26 cellular contexts compared by ENCODE assay signal in the genomic region with DNA sequence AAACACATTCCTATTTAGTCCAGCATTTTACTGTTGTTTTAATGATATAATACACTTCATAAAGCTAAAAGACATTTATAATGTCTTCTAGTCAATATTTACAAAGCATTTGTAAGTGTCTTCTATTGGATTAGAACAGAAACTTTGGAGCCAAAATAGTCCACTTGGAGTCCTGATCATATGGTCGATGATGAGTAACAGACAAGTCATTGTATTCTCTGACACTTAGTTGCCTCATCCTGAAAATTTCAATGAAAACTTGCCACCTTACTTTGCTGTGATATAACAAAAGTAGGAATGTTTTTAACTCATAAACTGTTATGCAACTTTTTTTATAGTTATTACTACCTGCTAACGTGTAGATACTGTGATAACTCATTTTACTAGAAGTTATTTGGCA.
"Had no signal": no experiment of that assay in that cellular context is flagged by ENCODE, and none has a peak within 500 bp of the region (broad histone marks: within the 10 kb centered on the region; RNA-seq: fewer than 3 reads in every experiment).

No MANE protein-coding gene starts in this region.

- DNase-seq: activated B cell treated with CpG ODN at 0.5 μM for 24 hours; activated CD4-positive, alpha-beta T cell treated with anti-CD3 and anti-CD28 coated beads for 1 hour; activated CD4-positive, alpha-beta T cell treated with anti-CD3 and anti-CD28 coated beads, Interleukin-2, amount 10 ng/mL, durations not matched to agents 24 days and 14 days; activated CD4-positive, alpha-beta T cell treated with anti-CD3 and anti-CD28 coated beads, Interleukin-2, amount 50 U/mL, for 48 hours; activated CD8-positive, alpha-beta memory T cell treated with anti-CD3 and anti-CD28 coated beads, Interleukin-2, amount 10 ng/mL, durations not matched to agents 7 days and 5 days; activated effector memory CD4-positive, alpha-beta T cell treated with anti-CD3 and anti-CD28 coated beads, Interleukin-2, amount 50 U/mL, for 16 hours; activated naive CD4-positive, alpha-beta T cell treated with Interleukin-2 at 50 U/mL for 16 hours; activated T-cell treated with anti-CD3 and anti-CD28 coated beads, Interleukin-2, amount 50 U/mL, for 24 hours; amygdala; cerebellar nuclear complex; NCI-H1048; NCI-H146; NCI-H187 treated with DMSO at 0.1 percent for 48 hours; NCI-H2171; NCI-H2227 treated with DMSO at 0.1 percent for 48 hours; NCI-H510A; NCI-H526 treated with DMSO at 0.1 percent for 48 hours; NCI-H82; NK-92 treated with Interleukin-12 subunit alpha and Interleukin-12 subunit beta, amount 100 ng/mL, for 24 hours; OCI-M1; SHP77 treated with DMSO at 0.1 percent for 48 hours; T-helper 17 cell; T-helper 9 cell had no signal

- FAIRE-seq: astrocyte had no signal

- ATAC-seq: activated CD8-positive, alpha-beta memory T cell treated with anti-CD3 and anti-CD28 coated beads, Interleukin-2, amount 10 ng/mL, durations not matched to agents 7 days and 5 days; activated naive CD4-positive, alpha-beta T cell treated with anti-CD3 and anti-CD28 coated beads, Interleukin-2, amount 50 U/mL, for 72 hours; Panc1; T-helper 17 cell had no signal
